ENCODE assay signal across 1 cellular context in genomic region chr1:30061292-30062204, GRCh38.
TF ChIP-seq lines count a peak whose summit lies in the region.

No MANE protein-coding gene starts in this region.

TF ChIP-seq in H1, 55 proteins besides CTCF, POLR2A, EP300 and RAD21 (continued from another document):
- TF ChIP-seq, protein P1, sequence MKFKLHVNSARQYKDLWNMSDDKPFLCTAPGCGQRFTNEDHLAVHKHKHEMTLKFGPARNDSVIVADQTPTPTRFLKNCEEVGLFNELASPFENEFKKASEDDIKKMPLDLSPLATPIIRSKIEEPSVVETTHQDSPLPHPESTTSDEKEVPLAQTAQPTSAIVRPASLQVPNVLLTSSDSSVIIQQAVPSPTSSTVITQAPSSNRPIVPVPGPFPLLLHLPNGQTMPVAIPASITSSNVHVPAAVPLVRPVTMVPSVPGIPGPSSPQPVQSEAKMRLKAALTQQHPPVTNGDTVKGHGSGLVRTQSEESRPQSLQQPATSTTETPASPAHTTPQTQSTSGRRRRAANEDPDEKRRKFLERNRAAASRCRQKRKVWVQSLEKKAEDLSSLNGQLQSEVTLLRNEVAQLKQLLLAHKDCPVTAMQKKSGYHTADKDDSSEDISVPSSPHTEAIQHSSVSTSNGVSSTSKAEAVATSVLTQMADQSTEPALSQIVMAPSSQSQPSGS (IDR thresholded peaks at IDR 0.05; ENCODE audit: low read length) = no peak
- TF ChIP-seq, protein P2, sequence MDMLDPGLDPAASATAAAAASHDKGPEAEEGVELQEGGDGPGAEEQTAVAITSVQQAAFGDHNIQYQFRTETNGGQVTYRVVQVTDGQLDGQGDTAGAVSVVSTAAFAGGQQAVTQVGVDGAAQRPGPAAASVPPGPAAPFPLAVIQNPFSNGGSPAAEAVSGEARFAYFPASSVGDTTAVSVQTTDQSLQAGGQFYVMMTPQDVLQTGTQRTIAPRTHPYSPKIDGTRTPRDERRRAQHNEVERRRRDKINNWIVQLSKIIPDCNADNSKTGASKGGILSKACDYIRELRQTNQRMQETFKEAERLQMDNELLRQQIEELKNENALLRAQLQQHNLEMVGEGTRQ (IDR thresholded peaks at IDR 0.05; ENCODE audit: low read length) = no peak
- TF ChIP-seq SRF (IDR thresholded peaks at IDR 0.05; ENCODE audit: low read depth, low read length) = no peak
TF ChIP-seq in H1: peak in this region for 0.
